10 cellular contexts compared by ENCODE assay signal in the genomic region with DNA sequence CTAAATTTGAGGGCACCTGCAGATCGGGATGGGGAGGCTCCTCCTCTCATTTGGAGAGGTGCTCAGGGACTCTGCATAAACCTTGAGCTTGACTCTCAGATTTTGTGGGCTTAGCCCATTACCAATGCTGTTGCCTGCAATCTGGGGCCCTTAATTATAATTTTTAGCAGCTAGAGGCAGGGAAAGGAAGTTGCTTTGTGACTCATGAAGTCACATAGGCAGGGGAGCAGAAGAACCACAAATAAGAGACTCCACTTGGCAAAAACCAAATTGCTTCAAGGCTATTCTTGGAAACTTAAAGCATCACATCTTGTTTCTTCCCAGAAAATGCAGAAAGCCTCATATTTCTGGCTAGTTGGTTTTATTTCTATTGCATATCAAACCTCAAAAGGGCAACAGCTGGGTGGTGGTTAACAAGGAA. TPM values are rescaled to one million over a fixed set of nuclear protein-coding genes. Genes with fewer than 3 reads are reported as not detected.
DNase-seq lines count a peak whose midpoint lies in the region; ATAC-seq and TF ChIP-seq lines count a peak whose summit lies in the region.
"Had no signal": no experiment of that assay in that cellular context is flagged by ENCODE, and none has a peak within 500 bp of the region (broad histone marks: within the 10 kb centered on the region; RNA-seq: fewer than 3 reads in every experiment).

No MANE protein-coding gene starts in this region.

- no peak overlapping the region for H3K4me3 ChIP-seq in heart left ventricle
- H3K4me3 ChIP-seq in GM23338 = no peak overlapping the region

- H3K4me3 Mint-ChIP-seq in activated T-helper 17 cell treated with anti-CD3 and anti-CD28 coated beads, Interleukin-2, amount 50 U/mL, for 72 hours = peak overlapping the region; percentile 57
- H3K4me3 Mint-ChIP-seq in GM23338 = no peak overlapping the region

- ATAC-seq in heart left ventricle = no peak
- ATAC-seq in Right ventricle myocardium inferior = no peak
- ATAC-seq in activated T-helper 17 cell treated with anti-CD3 and anti-CD28 coated beads, Interleukin-2, amount 50 U/mL, for 72 hours (replicated peaks) = peak; percentile 82
- ATAC-seq in GM23338 = no peak
- ATAC-seq in HG03571 (IDR thresholded peaks at IDR 0.05; ENCODE audit: unreplicated experiment) = no peak
- no peak for ATAC-seq in HG02798 (IDR thresholded peaks at IDR 0.05; ENCODE audit: poor library complexity, unreplicated experiment)

- WGBS in heart left ventricle, 4 donors = 42 to 86% (median 67%) methylated on average over 1 of the region's 1 CpG

- intact Hi-C loops in heart left ventricle (cut with DNase I) = loop anchor here in 2 of 10 donors (5.0 to 10.0 kb wide), 3 partner anchors 45 to 80 kb away; partner anchors contain the start of gene MICAL2 (in 1 of the 2)
- intact Hi-C loops in Right ventricle myocardium inferior (cut with DNase I) = no loop called here

- H3K36me3 ChIP-seq in heart left ventricle = peaks cover 0 to 34% (median 18%) of the 10 kb centered on the region in 9 donors
- H3K36me3 ChIP-seq in GM23338 (ENCODE audit: insufficient read depth) = no peaks in the 10 kb centered on the region

- no peaks in the 10 kb centered on the region for H3K9me3 Mint-ChIP-seq in activated T-helper 17 cell treated with anti-CD3 and anti-CD28 coated beads, Interleukin-2, amount 50 U/mL, for 72 hours
- no peaks in the 10 kb centered on the region for H3K9me3 Mint-ChIP-seq in GM23338

- H3K27me3 Mint-ChIP-seq in activated T-helper 17 cell treated with anti-CD3 and anti-CD28 coated beads, Interleukin-2, amount 50 U/mL, for 72 hours = no peaks in the 10 kb centered on the region
- H3K27me3 Mint-ChIP-seq in GM23338 (ENCODE audit: insufficient read depth, low read depth, poor library complexity) = peaks cover 6% of the 10 kb centered on the region

- peak overlapping the region; percentile 88 for H3K27ac Mint-ChIP-seq in activated T-helper 17 cell treated with anti-CD3 and anti-CD28 coated beads, Interleukin-2, amount 50 U/mL, for 72 hours
- no peak overlapping the region for H3K27ac Mint-ChIP-seq in GM23338

- no peaks in the 10 kb centered on the region for H3K79me2 ChIP-seq in GM23338 (replicated peaks; ENCODE audit: insufficient read depth)

- H3K9me3 ChIP-seq in heart left ventricle = no peaks in the 10 kb centered on the region

- TF ChIP-seq POLR2A in heart left ventricle (IDR thresholded peaks at IDR 0.05) = no peak

- H3K27ac ChIP-seq in heart left ventricle = peak overlapping the region in 9 of 12 donors; percentile 15 to 96 (median 89)
- H3K27ac ChIP-seq in layer of hippocampus (ENCODE audit: low read depth, low read length) = peak overlapping the region; percentile 32
- no peak overlapping the region for H3K27ac ChIP-seq in GM23338 (ENCODE audit: low read depth)

- H3K36me3 Mint-ChIP-seq in activated T-helper 17 cell treated with anti-CD3 and anti-CD28 coated beads, Interleukin-2, amount 50 U/mL, for 72 hours (ENCODE audit: low read depth) = peaks cover 30% of the 10 kb centered on the region
- H3K36me3 Mint-ChIP-seq in GM23338 (ENCODE audit: low read depth) = no peaks in the 10 kb centered on the region

- H3K4me1 ChIP-seq in heart left ventricle (peaks cover 3 to 67% (median 55%) of the 10 kb centered on the region in 12 donors), GM23338 (ENCODE audit: insufficient read depth) (no peaks in the 10 kb centered on the region)

- H2AFZ ChIP-seq in GM23338 = no peak overlapping the region

- H3K4me2 ChIP-seq in GM23338 = no peak overlapping the region

- peaks cover 37% of the 10 kb centered on the region for H3K4me1 Mint-ChIP-seq in activated T-helper 17 cell treated with anti-CD3 and anti-CD28 coated beads, Interleukin-2, amount 50 U/mL, for 72 hours
- no peaks in the 10 kb centered on the region; the same call in 2 of the 3 replicates for H3K4me1 Mint-ChIP-seq in GM23338

- no peaks in the 10 kb centered on the region for H3K9me2 ChIP-seq in GM23338 (ENCODE audit: insufficient read depth)

- no peak for TF ChIP-seq CTCF in heart left ventricle (IDR thresholded peaks at IDR 0.05)
- TF ChIP-seq CTCF in GM23338 (conservative IDR thresholded peaks at IDR 0.05; ENCODE audit: low read depth in 2 of 2) = no peak

- H4K20me1 ChIP-seq in GM23338 (replicated peaks; ENCODE audit: insufficient read depth) = no peaks in the 10 kb centered on the region

- no peaks in the 10 kb centered on the region for H3F3A ChIP-seq in GM23338 (replicated peaks; ENCODE audit: low read depth)

- H3K27me3 ChIP-seq in heart left ventricle = no peaks in the 10 kb centered on the region
- no peaks in the 10 kb centered on the region for H3K27me3 ChIP-seq in layer of hippocampus (ENCODE audit: control insufficient read depth, insufficient read depth, low read length)
- no peaks in the 10 kb centered on the region for H3K27me3 ChIP-seq in GM23338 (ENCODE audit: insufficient read depth)

- DNase-seq in heart left ventricle (no peak), Right ventricle myocardium inferior (ENCODE audit: missing footprints) (no peak), middle frontal gyrus (ENCODE audit: extremely low spot score, low spot score) (no peak), GM23338 (ENCODE audit: low spot score) (no peak)
- DNase-seq: DMS 273 treated with DMSO at 0.1 percent for 48 hours, NCI-H82 had no signal

TF ChIP-seq in GM23338, 12 proteins besides CTCF, POLR2A, EP300 and RAD21 (continues in another document):
- TF ChIP-seq NANOG (IDR thresholded peaks at IDR 0.05; ENCODE audit: borderline replicate concordance) (no peak), JUNB (IDR thresholded peaks at IDR 0.05; ENCODE audit: unreplicated experiment) (no peak), STAT1 (IDR thresholded peaks at IDR 0.05; ENCODE audit: unreplicated experiment) (no peak), ZNF331 (CRISPR knock-in tag; IDR thresholded peaks at IDR 0.05; ENCODE audit: low read depth) (no peak), CREB1 (CRISPR knock-in tag; IDR thresholded peaks at IDR 0.05; ENCODE audit: low read depth) (no peak), EZH2phosphoT487 (IDR thresholded peaks at IDR 0.05; ENCODE audit: unreplicated experiment) (no peak), ZNF114 (CRISPR knock-in tag; IDR thresholded peaks at IDR 0.05) (no peak)

RNA-seq across cellular contexts. Expression of gene MICAL2, which starts 46.9 kb away (rescaled TPM):
- total RNA-seq in heart left ventricle (100 to 1,000 TPM in 2 of 9 donors, 10 to 100 TPM in 7; 48.2 to 110 (median 87.8) TPM), Right ventricle myocardium inferior (42.0 TPM)
- polyA plus RNA-seq in heart left ventricle (10 to 100 TPM; 37.6 to 86.4 TPM), GM23338 (2016; fragmentation: Nextera tagmentation; extraction: Ambion mirVana) (0.66 and 1.5 TPM in 2 replicates)
- total RNA-seq in activated T-helper 17 cell treated with anti-CD3 and anti-CD28 coated beads, Interleukin-2, amount 50 U/mL, for 72 hours = 100 to 1,000 TPM; 127 to 253 TPM
- total RNA-seq in GM23338 (2014; rRNA removed; shearing (Covaris generic)) = 1.4 and 1.7 TPM in 2 replicates

Comparison
In these comparisons a context has a peak if more than half of its experiments do, and no peak if none do; other contexts are left out.
1. RNA of gene MICAL2, which starts 46.9 kb away (total RNA-seq): 127 to 253 TPM in activated T-helper 17 cell treated with anti-CD3 and anti-CD28 coated beads, Interleukin-2, amount 50 U/mL, for 72 hours, 48.2 to 110 TPM in heart left ventricle and 42.0 TPM in Right ventricle myocardium inferior (single experiment); 1.4 to 1.7 TPM in GM23338; every median in the first group is over 10 times any median in the second.